In genomic region chr10:21481407-21481806, GRCh38 we compare ENCODE assay signal across 27 cellular contexts.
"Had no signal": no experiment of that assay in that cellular context is flagged by ENCODE, and none has a peak within 500 bp of the region (broad histone marks: within the 10 kb centered on the region; RNA-seq: fewer than 3 reads in every experiment).

No MANE protein-coding gene starts in this region.

- H3K27ac ChIP-seq: colonic mucosa, coronary artery, dorsolateral prefrontal cortex, epithelial cell of prostate, esophagus muscularis mucosa, esophagus squamous epithelium, foreskin keratinocyte, gastrocnemius medialis, gastroesophageal sphincter, heart left ventricle, heart right ventricle had no signal

- H3K9me3 ChIP-seq: colonic mucosa, esophagus muscularis mucosa, esophagus squamous epithelium, gastrocnemius medialis had no signal

- H3K4me1 ChIP-seq: colonic mucosa, esophagus muscularis mucosa, esophagus squamous epithelium, foreskin keratinocyte, gastrocnemius medialis, gastroesophageal sphincter, heart left ventricle, heart right ventricle had no signal

- ATAC-seq: effector memory CD8-positive, alpha-beta T cell; esophagus mucosa; foreskin keratinocyte; gastrocnemius medialis; gastroesophageal sphincter; heart left ventricle; heart right ventricle had no signal

- H3K27me3 ChIP-seq: colonic mucosa, dorsolateral prefrontal cortex, esophagus muscularis mucosa, esophagus squamous epithelium, foreskin keratinocyte, gastrocnemius medialis, gastroesophageal sphincter, heart left ventricle, heart right ventricle had no signal

- H3K36me3 ChIP-seq: colonic mucosa, esophagus muscularis mucosa, esophagus squamous epithelium, gastrocnemius medialis, gastroesophageal sphincter, heart left ventricle, heart right ventricle had no signal

- H3K4me3 ChIP-seq: colonic mucosa, coronary artery, dorsolateral prefrontal cortex, esophagus muscularis mucosa, esophagus squamous epithelium, gastrocnemius medialis, gastroesophageal sphincter, heart left ventricle, heart right ventricle had no signal

- H3K27me3 Mint-ChIP-seq: dendritic cell treated with granulocyte-macrophage colony-stimulating factor and Interleukin-4, amounts not matched to agents 40 ng/mL and 50 ng/mL, for 4 days had no signal

- H3K27ac Mint-ChIP-seq: dendritic cell treated with granulocyte-macrophage colony-stimulating factor and Interleukin-4, amounts not matched to agents 40 ng/mL and 50 ng/mL, for 4 days; effector memory CD8-positive, alpha-beta T cell; endodermal cell had no signal

- H3K4me3 Mint-ChIP-seq: dendritic cell treated with granulocyte-macrophage colony-stimulating factor and Interleukin-4, amounts not matched to agents 40 ng/mL and 50 ng/mL, for 4 days; effector memory CD8-positive, alpha-beta T cell; endodermal cell had no signal

- FAIRE-seq: colon, endometrium, frontal cortex had no signal

- H3K9me3 Mint-ChIP-seq: dendritic cell treated with granulocyte-macrophage colony-stimulating factor and Interleukin-4, amounts not matched to agents 40 ng/mL and 50 ng/mL, for 4 days; effector memory CD8-positive, alpha-beta T cell had no signal

- DNase-seq: colonic mucosa; cortex of kidney; dermis blood vessel endothelial cell; dorsolateral prefrontal cortex; effector CD4-positive, alpha-beta T cell; effector CD8-positive, alpha-beta T cell; effector memory CD4-positive, alpha-beta T cell; effector memory CD8-positive, alpha-beta T cell; endodermal cell; erythroblast; esophagus squamous epithelium; foreskin fibroblast; foreskin keratinocyte; foreskin melanocyte; gastrocnemius medialis; glutamatergic neuron; heart left ventricle; heart right ventricle had no signal
